ENCODE assay signal across 7 cellular contexts in the genomic region with DNA sequence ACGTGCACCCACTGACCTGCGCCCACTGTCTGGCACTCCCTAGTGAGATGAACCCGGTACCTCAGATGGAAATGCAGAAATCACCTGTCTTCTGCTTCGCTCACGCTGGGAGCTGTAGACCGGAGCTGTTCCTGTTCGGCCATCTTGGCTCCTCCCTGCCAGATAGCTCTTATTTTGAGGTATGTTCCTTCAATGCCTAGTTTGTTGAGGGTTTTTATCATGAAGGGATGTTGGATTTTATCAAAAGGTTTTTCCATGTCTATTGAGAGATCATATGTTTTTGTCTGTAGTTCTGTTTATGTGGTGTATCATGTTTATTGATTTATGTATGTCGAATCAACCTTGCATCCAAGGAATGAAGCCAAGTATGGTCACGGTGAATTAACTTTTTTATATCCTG. TPM values are rescaled to one million over a fixed set of nuclear protein-coding genes. Genes with fewer than 3 reads are reported as not detected.
DNase-seq lines count a peak whose midpoint lies in the region; ATAC-seq and TF ChIP-seq lines count a peak whose summit lies in the region.
"Not testable (repeated sequence)": the region's sequence is repeated elsewhere in the genome, so short reads cannot be mapped to it uniquely, and the experiment has no call there.
"Had no signal": no experiment of that assay in that cellular context is flagged by ENCODE, and none has a peak within 500 bp of the region (broad histone marks: within the 10 kb centered on the region; RNA-seq: fewer than 3 reads in every experiment).

No MANE protein-coding gene starts in this region.

- peak; percentile 46 for DNase-seq in NCI-H146 treated with DMSO at 0.1 percent for 48 hours (lab: John Stamatoyannopoulos, UW; ENCODE audit: unreplicated experiment)
- DNase-seq in NCI-H2227 (lab: John Stamatoyannopoulos, UW; ENCODE audit: unreplicated experiment), result peak; percentile 0
- peak; percentile 37 for DNase-seq in NCI-H748 (lab: John Stamatoyannopoulos, UW; ENCODE audit: unreplicated experiment)
- DNase-seq in WTC11 (ENCODE audit: low spot score), result not testable (repeated sequence)

- H3K9me3 Mint-ChIP-seq in WTC11, result peaks cover 29% of the 10 kb centered on the region

- peak overlapping the region; percentile 48 for H3K4me3 ChIP-seq in HUES6 (ENCODE audit: low read depth, low read length)

- ATAC-seq in WTC11, result not testable (repeated sequence)

- H3K27me3 Mint-ChIP-seq in WTC11 (ENCODE audit: low read depth), result not testable (repeated sequence)

- not testable (repeated sequence) for TF ChIP-seq CTCF in WTC11 (IDR thresholded peaks at IDR 0.05)

- peak overlapping the region; percentile 57 for H3K9ac ChIP-seq in ES-I3 (ENCODE audit: low read depth, low read length)
- H3K9ac ChIP-seq in HUES6 (ENCODE audit: low read length), result not testable (repeated sequence)

- H3K27ac ChIP-seq in HUES6 (ENCODE audit: low read depth, low read length), result not testable (repeated sequence)

- H3K4me3 Mint-ChIP-seq in WTC11, result peak overlapping the region; percentile 65

- peak overlapping the region; percentile 8 for H3K27ac Mint-ChIP-seq in WTC11

- peaks cover 18% of the 10 kb centered on the region for H3K4me1 Mint-ChIP-seq in WTC11

- H3K36me3 Mint-ChIP-seq in WTC11, result peaks cover 17% of the 10 kb centered on the region

- not testable (repeated sequence) for H3K9me3 ChIP-seq in ES-I3 (ENCODE audit: control insufficient read depth, insufficient read depth, low read length); HUES6 (ENCODE audit: control insufficient read depth, insufficient read depth, low read depth, low read length)

- H3K36me3 ChIP-seq in ES-I3 (ENCODE audit: insufficient read depth, low read length); HUES6 (ENCODE audit: control insufficient read depth, insufficient read depth, low read length): not testable (repeated sequence)

- CTCF ChIA-PET in WTC11 (lab: Charles Lee), result interaction anchor here (0.7 kb wide), 1 partner anchor 10 kb away, joined by 3 read pairs; no protein-coding TSS in a partner anchor

- POLR2A ChIA-PET in WTC11 (lab: Charles Lee), result not testable (repeated sequence)

- H3K4me1 ChIP-seq in ES-I3 (ENCODE audit: insufficient read depth, low read length); HUES6 (ENCODE audit: control insufficient read depth, insufficient read depth, low read length): not testable (repeated sequence)

- H3K27me3 ChIP-seq in HUES6 (ENCODE audit: control insufficient read depth, insufficient read depth, low read length), result not testable (repeated sequence)

RNA-seq across cellular contexts. Expression of gene CCDC80, which starts 24.1 kb away (rescaled TPM):
- 5.0 to 10.9 TPM (median 5.2 TPM) in 3 replicates for total RNA-seq in WTC11 (2021)
- total RNA-seq: CD4-positive, alpha-beta memory T cell had no signal
